16 cellular contexts compared by ENCODE assay signal in genomic region chr11:129230006-129230405, GRCh38. TPM values are rescaled to one million over a fixed set of nuclear protein-coding genes. Genes with fewer than 3 reads are reported as not detected.
DNase-seq lines count a peak whose midpoint lies in the region; ATAC-seq, FAIRE-seq and TF ChIP-seq lines count a peak whose summit lies in the region.
"Had no signal": no experiment of that assay in that cellular context is flagged by ENCODE, and none has a peak within 500 bp of the region (broad histone marks: within the 10 kb centered on the region; RNA-seq: fewer than 3 reads in every experiment).

No MANE protein-coding gene starts in this region.

- WGBS in A549 (ENCODE audit: missing lambda C conversion rate), result 82% methylated on average over 6 of the region's 6 CpGs

- H3K27ac ChIP-seq in A549 (no peak overlapping the region), HEK293 (ENCODE audit: extremely low read depth, low read depth, low read length) (no peak overlapping the region)
- H3K27ac ChIP-seq: stomach had no signal

- no peaks in the 10 kb centered on the region for H3K4me1 ChIP-seq in A549
- H3K4me1 ChIP-seq in HEK293 (ENCODE audit: control insufficient read depth, insufficient read depth, low read length), result no peaks in the 10 kb centered on the region
- H3K4me1 ChIP-seq: stomach had no signal

- ATAC-seq in A549 (no peak), GM21717 (IDR thresholded peaks at IDR 0.05; ENCODE audit: unreplicated experiment) (no peak), GM19023 (IDR thresholded peaks at IDR 0.05; ENCODE audit: unreplicated experiment) (no peak), esophagus mucosa (no peak), HG02678 (IDR thresholded peaks at IDR 0.05; ENCODE audit: unreplicated experiment) (no peak)

- POLR2A ChIA-PET in A549 (lab: Yijun Ruan, JAX) (no interaction called here), HEK293 (lab: Yijun Ruan, JAX) (no interaction called here)

- no peak overlapping the region for H3K4me2 ChIP-seq in A549

- TF ChIP-seq CTCF in A549 (IDR thresholded peaks at IDR 0.05) (peak; percentile 34; the same call in 2 of the 3 replicates), HEK293 (tag by site-specific recombination; IDR thresholded peaks at IDR 0.05) (no peak), astrocyte of the spinal cord (IDR thresholded peaks at IDR 0.05; ENCODE audit: low read depth, low read length) (no peak)

- TF ChIP-seq POLR2A in A549 (IDR thresholded peaks at IDR 0.05; ENCODE audit: low read length), result no peak

- H3K4me3 ChIP-seq in A549, result no peak overlapping the region
- no peak overlapping the region for H3K4me3 ChIP-seq in HEK293 (ENCODE audit: low read depth, low read length)
- no peak overlapping the region for H3K4me3 ChIP-seq in astrocyte of the spinal cord (ENCODE audit: low read depth, low read length)
- H3K4me3 ChIP-seq: stomach had no signal

- no peak for TF ChIP-seq EP300 in A549 (IDR thresholded peaks at IDR 0.05)

- DNase-seq in A549 (ENCODE audit: low read depth in 1 of 2, low spot score in 1 of 2) (no peak), astrocyte of the spinal cord (ENCODE audit: low read depth, low spot score) (peak; percentile 34), iris pigment epithelial cell (ENCODE audit: low read depth) (peak; percentile 20)
- DNase-seq: activated CD4-positive, alpha-beta T cell treated with anti-CD3 and anti-CD28 coated beads, Interleukin-2, amount 50 U/mL, for 48 hours; activated effector memory CD4-positive, alpha-beta T cell treated with Interleukin-2 at 50 U/mL for 16 hours; GF-D8; KBM-7; NCI-H2171; retina; RPMI8226; stomach had no signal

- TF ChIP-seq RAD21 in A549 (conservative IDR thresholded peaks at IDR 0.05 in 1 of 2, IDR thresholded peaks at IDR 0.05 in 1 of 2), result peak; percentile 26 to 52; a peak in 3 of 5 replicates

- H3K36me3 ChIP-seq in HEK293 (ENCODE audit: control insufficient read depth in 2 of 2, insufficient read depth in 1 of 2, low read length in 2 of 2), result no peaks in the 10 kb centered on the region
- H3K36me3 ChIP-seq: stomach had no signal

- peaks cover 3% of the 10 kb centered on the region; the same call in 2 of the 3 replicates for H3K9me3 ChIP-seq in A549
- H3K9me3 ChIP-seq in HEK293 (ENCODE audit: control insufficient read depth, insufficient read depth, low read depth, low read length), result no peaks in the 10 kb centered on the region

- FAIRE-seq in A549 (lab: Jason Lieb, UNC), result no peak

- in situ Hi-C loops in astrocyte of the spinal cord (cut with HindIII; ENCODE audit: low sequenced_read_pairs), result no loop called here

- CTCF ChIA-PET in A549 (lab: Yijun Ruan, JAX) (interaction anchor here (0.7 to 2.7 kb wide), 6 partner anchors 12 to 462 kb away, joined by 3 to 17 read pairs (median 3); no protein-coding TSS in a partner anchor), HEK293 (lab: Yijun Ruan, JAX) (interaction anchor here (0.9 to 1.3 kb wide), 2 partner anchors 99 to 102 kb away, joined by 3 to 6 read pairs; no protein-coding TSS in a partner anchor)

TF ChIP-seq in A549, 52 proteins besides CTCF, POLR2A, EP300 and RAD21:
- TF ChIP-seq ELK1 (IDR thresholded peaks at IDR 0.05; ENCODE audit: low read depth, low read length) (no peak), SMC3 (IDR thresholded peaks at IDR 0.05) (peak; percentile 3; the same call in 1 of the 3 replicates), PHF8 (IDR thresholded peaks at IDR 0.05; ENCODE audit: borderline replicate concordance, low read depth) (no peak), HOXB13 (CRISPR knock-in tag; IDR thresholded peaks at IDR 0.05; ENCODE audit: low read depth) (no peak), SREBF2 (IDR thresholded peaks at IDR 0.05) (no peak), KDM1A (IDR thresholded peaks at IDR 0.05; ENCODE audit: low read depth) (no peak)

TF ChIP-seq in HEK293, 187 proteins besides CTCF, POLR2A, EP300 and RAD21:
- no peak for TF ChIP-seq KLF16 (tag by site-specific recombination; IDR thresholded peaks at IDR 0.05)
- peak; percentile 15; the same call in 1 of the 2 replicates for TF ChIP-seq ZNF654 (tag by site-specific recombination; IDR thresholded peaks at IDR 0.05; ENCODE audit: low read depth)

RNA-seq across cellular contexts. Expression of gene ARHGAP32, which starts 37.9 kb away (rescaled TPM):
- polyA plus RNA-seq in A549 (2011; rRNA removed), result 9.0 and 13.2 TPM in 2 replicates
- polyA plus RNA-seq in A549 (2012; cell fraction: cytosol; rRNA removed), result 2.7 and 3.4 TPM in 2 replicates
- 4.8 and 5.9 TPM in 2 replicates for polyA plus RNA-seq in A549 (2012; cell fraction: nucleus; rRNA removed)
- polyA plus RNA-seq in A549 (2017; fragmentation: RNase III; extraction: RNeasy Plus Mini Kit Qiagen cat#74134 plus additional on column Dnase treatment), result 3.5 to 4.4 TPM (median 4.3 TPM) in 3 replicates
- 28.5 and 35.9 TPM in 2 replicates for polyA minus RNA-seq in A549 (2011; rRNA and poly(A)+ RNA removed)
- total RNA-seq in esophagus mucosa, result 57.2 TPM

Comparison
In these comparisons a context has a peak if more than half of its experiments do, and no peak if none do; other contexts are left out.
1. DNase-seq: peak in astrocyte of the spinal cord (single experiment) and iris pigment epithelial cell (single experiment); none in A549 (0 of 2).
2. Of the 5 proteins assayed by ChIP-seq in both HEK293 and A549: peak only in HEK293: none; only in A549: CTCF; in both: none; in neither: 4.